Comparison of ENCODE assay signal across 8 cellular contexts in genomic region chr9:128370367-128370751, GRCh38. TPM values are rescaled to one million over a fixed set of nuclear protein-coding genes. Genes with fewer than 3 reads are reported as not detected.
DNase-seq lines count a peak whose midpoint lies in the region; FAIRE-seq and TF ChIP-seq lines count a peak whose summit lies in the region.

No MANE protein-coding gene starts in this region.

- TF ChIP-seq CTCF in testis (IDR thresholded peaks at IDR 0.05) = no peak

- no peak for FAIRE-seq in RCC 7860 (lab: Jason Lieb, UNC)

- H3K4me3 ChIP-seq in testis = peak overlapping the region; percentile 70 to 78

- no peaks in the 10 kb centered on the region for H3K36me3 ChIP-seq in testis (ENCODE audit: low read depth, missing control alignments)

- peaks cover 29% of the 10 kb centered on the region for H3K4me1 Mint-ChIP-seq in T-helper 1 cell treated with Interleukin-12 subunit alpha and Interleukin-12 subunit beta and Interleukin-4 antibody, amounts not matched to agents 30 μg/mL and 1 μg/mL, for 36 hours (ENCODE audit: low read depth)
- H3K4me1 Mint-ChIP-seq in activated T-helper 2 cell treated with anti-CD3 and anti-CD28 coated beads, Interferon-gamma antibody, Interleukin-2, Interleukin-4, amounts not matched to agents 10 μg/mL and 5 μg/mL and 100 μg/mL, durations not matched to agents 14 hours and 24 hours and 36 hours (ENCODE audit: low read depth) = peaks cover 29% of the 10 kb centered on the region

- H3K27ac ChIP-seq in testis = peak overlapping the region; percentile 55 to 91

- H3K4me1 ChIP-seq in testis = peaks cover 14% of the 10 kb centered on the region

- no peak for TF ChIP-seq POLR2A in testis (IDR thresholded peaks at IDR 0.05)

- intact Hi-C loops in activated T-helper 2 cell treated with anti-CD3 and anti-CD28 coated beads, Interferon-gamma antibody, Interleukin-2, Interleukin-4, amounts not matched to agents 10 μg/mL and 5 μg/mL and 100 μg/mL, durations not matched to agents 14 hours and 24 hours and 36 hours (cut with micrococcal nuclease) = no loop called here
- intact Hi-C loops in testis (cut with DNase I; ENCODE audit: low total_unique reads) = loop anchor here (5.0 kb wide), 1 partner anchor 1598 kb away; no protein-coding TSS in a partner anchor

- DNase-seq in T-helper 1 cell (no peak), iris pigment epithelial cell (ENCODE audit: low read depth) (peak; percentile 10), testis (no peak), RCC 7860 (ENCODE audit: low spot score) (no peak), HCEC 1CT (no peak)
- no peak for DNase-seq in activated T-helper 2 cell treated with anti-CD3 and anti-CD28 coated beads, Interferon-gamma antibody, Interleukin-2, Interleukin-4, amounts not matched to agents 10 μg/mL and 5 μg/mL and 100 μg/mL, durations not matched to agents 14 hours and 24 hours and 36 hours (ENCODE audit: low spot score)
- no peak for DNase-seq in activated effector memory CD4-positive, alpha-beta T cell treated with Interleukin-2 at 50 U/mL for 16 hours

- peaks cover 11% of the 10 kb centered on the region for H3K36me3 Mint-ChIP-seq in T-helper 1 cell treated with Interleukin-12 subunit alpha and Interleukin-12 subunit beta and Interleukin-4 antibody, amounts not matched to agents 30 μg/mL and 1 μg/mL, for 36 hours (ENCODE audit: low read depth)
- peaks cover 28% of the 10 kb centered on the region for H3K36me3 Mint-ChIP-seq in activated T-helper 2 cell treated with anti-CD3 and anti-CD28 coated beads, Interferon-gamma antibody, Interleukin-2, Interleukin-4, amounts not matched to agents 10 μg/mL and 5 μg/mL and 100 μg/mL, durations not matched to agents 14 hours and 24 hours and 36 hours (ENCODE audit: low read depth)

- H3K27me3 Mint-ChIP-seq in T-helper 1 cell treated with Interleukin-12 subunit alpha and Interleukin-12 subunit beta and Interleukin-4 antibody, amounts not matched to agents 30 μg/mL and 1 μg/mL, for 36 hours (ENCODE audit: low read depth) = no peaks in the 10 kb centered on the region
- H3K27me3 Mint-ChIP-seq in activated T-helper 2 cell treated with anti-CD3 and anti-CD28 coated beads, Interferon-gamma antibody, Interleukin-2, Interleukin-4, amounts not matched to agents 10 μg/mL and 5 μg/mL and 100 μg/mL, durations not matched to agents 14 hours and 24 hours and 36 hours (ENCODE audit: low read depth) = no peaks in the 10 kb centered on the region

- H3K9me3 ChIP-seq in testis = no peaks in the 10 kb centered on the region

- H3K27ac Mint-ChIP-seq in T-helper 1 cell treated with Interleukin-12 subunit alpha and Interleukin-12 subunit beta and Interleukin-4 antibody, amounts not matched to agents 30 μg/mL and 1 μg/mL, for 36 hours = peak overlapping the region; percentile 94
- H3K27ac Mint-ChIP-seq in activated T-helper 2 cell treated with anti-CD3 and anti-CD28 coated beads, Interferon-gamma antibody, Interleukin-2, Interleukin-4, amounts not matched to agents 10 μg/mL and 5 μg/mL and 100 μg/mL, durations not matched to agents 14 hours and 24 hours and 36 hours = peak overlapping the region; percentile 82

- peak overlapping the region; percentile 90 for H3K4me3 Mint-ChIP-seq in T-helper 1 cell treated with Interleukin-12 subunit alpha and Interleukin-12 subunit beta and Interleukin-4 antibody, amounts not matched to agents 30 μg/mL and 1 μg/mL, for 36 hours
- H3K4me3 Mint-ChIP-seq in activated T-helper 2 cell treated with anti-CD3 and anti-CD28 coated beads, Interferon-gamma antibody, Interleukin-2, Interleukin-4, amounts not matched to agents 10 μg/mL and 5 μg/mL and 100 μg/mL, durations not matched to agents 14 hours and 24 hours and 36 hours (ENCODE audit: low read depth) = peak overlapping the region; percentile 95

- H3K9me3 Mint-ChIP-seq in T-helper 1 cell treated with Interleukin-12 subunit alpha and Interleukin-12 subunit beta and Interleukin-4 antibody, amounts not matched to agents 30 μg/mL and 1 μg/mL, for 36 hours = no peaks in the 10 kb centered on the region
- H3K9me3 Mint-ChIP-seq in activated T-helper 2 cell treated with anti-CD3 and anti-CD28 coated beads, Interferon-gamma antibody, Interleukin-2, Interleukin-4, amounts not matched to agents 10 μg/mL and 5 μg/mL and 100 μg/mL, durations not matched to agents 14 hours and 24 hours and 36 hours = no peaks in the 10 kb centered on the region

- H3K27me3 ChIP-seq in testis = no peaks in the 10 kb centered on the region

RNA-seq across cellular contexts. Expression of gene URM1, which starts 0.8 kb away (rescaled TPM):
- 78.6 and 78.7 TPM in 2 replicates for total RNA-seq in activated T-helper 2 cell treated with anti-CD3 and anti-CD28 coated beads, Interferon-gamma antibody, Interleukin-2, Interleukin-4, amounts not matched to agents 10 μg/mL and 5 μg/mL and 100 μg/mL, durations not matched to agents 14 hours and 24 hours and 36 hours
- total RNA-seq in testis = 10 to 100 TPM; 31.5 to 36.8 TPM
- 51.1 TPM for polyA plus RNA-seq in testis (ENCODE audit: insufficient read depth, low read depth, low replicate concordance)

RNA-seq across cellular contexts. Expression of gene SLC27A4, which starts 30.0 kb away (rescaled TPM):
- 30.5 and 32.0 TPM in 2 replicates for total RNA-seq in activated T-helper 2 cell treated with anti-CD3 and anti-CD28 coated beads, Interferon-gamma antibody, Interleukin-2, Interleukin-4, amounts not matched to agents 10 μg/mL and 5 μg/mL and 100 μg/mL, durations not matched to agents 14 hours and 24 hours and 36 hours
- 10 to 100 TPM; 32.8 to 38.0 TPM for total RNA-seq in testis
- polyA plus RNA-seq in testis (ENCODE audit: insufficient read depth, low read depth, low replicate concordance) = 37.1 TPM

RNA-seq across cellular contexts. Expression of gene COQ4, which starts 47.7 kb away (rescaled TPM):
- total RNA-seq in activated T-helper 2 cell treated with anti-CD3 and anti-CD28 coated beads, Interferon-gamma antibody, Interleukin-2, Interleukin-4, amounts not matched to agents 10 μg/mL and 5 μg/mL and 100 μg/mL, durations not matched to agents 14 hours and 24 hours and 36 hours = 49.6 and 52.2 TPM in 2 replicates
- total RNA-seq in testis = 10 to 100 TPM; 54.9 to 65.0 TPM
- 50.9 TPM for polyA plus RNA-seq in testis (ENCODE audit: insufficient read depth, low read depth, low replicate concordance)

RNA-seq across cellular contexts. Expression of gene TRUB2, which starts 48.1 kb away (rescaled TPM):
- 33.5 and 36.1 TPM in 2 replicates for total RNA-seq in activated T-helper 2 cell treated with anti-CD3 and anti-CD28 coated beads, Interferon-gamma antibody, Interleukin-2, Interleukin-4, amounts not matched to agents 10 μg/mL and 5 μg/mL and 100 μg/mL, durations not matched to agents 14 hours and 24 hours and 36 hours
- 10 to 100 TPM; 14.6 to 15.0 TPM for total RNA-seq in testis
- polyA plus RNA-seq in testis (ENCODE audit: insufficient read depth, low read depth, low replicate concordance) = 29.7 TPM

RNA-seq across cellular contexts. Expression of gene CERCAM, which starts 50.3 kb away (rescaled TPM):
- total RNA-seq in activated T-helper 2 cell treated with anti-CD3 and anti-CD28 coated beads, Interferon-gamma antibody, Interleukin-2, Interleukin-4, amounts not matched to agents 10 μg/mL and 5 μg/mL and 100 μg/mL, durations not matched to agents 14 hours and 24 hours and 36 hours = 8.2 and 9.3 TPM in 2 replicates
- total RNA-seq in testis = 10 to 100 TPM; 19.7 to 21.7 TPM
- polyA plus RNA-seq in testis (ENCODE audit: insufficient read depth, low read depth, low replicate concordance) = 26.0 TPM
